ENCODE assay signal across 26 cellular contexts in the genomic region with DNA sequence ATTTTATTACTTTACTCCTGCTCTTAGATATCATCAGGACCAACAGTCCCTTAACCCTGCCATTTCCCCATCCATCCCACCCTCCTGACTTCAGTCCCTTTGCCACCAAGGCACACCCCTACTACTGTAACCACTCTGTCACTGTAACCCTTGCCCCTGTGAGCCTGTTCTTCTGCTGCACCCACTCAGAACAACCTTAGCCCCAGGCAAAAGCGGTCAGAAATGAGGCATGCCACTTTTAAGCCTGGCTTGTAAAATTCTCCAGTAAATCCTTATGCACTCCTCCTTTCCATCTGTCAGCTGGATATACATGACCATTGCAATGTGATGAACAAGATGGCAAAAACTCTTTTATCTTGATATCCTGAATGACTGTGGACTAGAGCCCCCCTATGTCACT.
"Had no signal": no experiment of that assay in that cellular context is flagged by ENCODE, and none has a peak within 500 bp of the region (broad histone marks: within the 10 kb centered on the region; RNA-seq: fewer than 3 reads in every experiment).

No MANE protein-coding gene starts in this region.

- H3K36me3 ChIP-seq: SJSA1 had no signal

- H3K27ac Mint-ChIP-seq: activated CD8-positive, alpha-beta T cell treated with anti-CD3 and anti-CD28 coated beads, Interleukin-2, amount 10 ng/mL, durations not matched to agents 7 days and 5 days; activated naive CD4-positive, alpha-beta T cell treated with anti-CD3 and anti-CD28 coated beads, Interleukin-2, amount 50 U/mL, for 24 hours; activated T-helper 1 cell treated with anti-CD3 and anti-CD28 coated beads, Interleukin-12 subunit alpha, Interleukin-12 subunit beta, Interleukin-2, Interleukin-4 antibody, amounts not matched to agents 30 ng/mL and 10 ng/mL and 1 ng/mL, durations not matched to agents 14 hours and 24 hours and 36 hours; T-helper 2 cell treated with Interferon-gamma antibody and Interleukin-4, amounts not matched to agents 5 μg/mL and 100 μg/mL, for 36 hours; WTC11 had no signal

- H3K4me1 ChIP-seq: SJSA1 had no signal

- H3K4me3 Mint-ChIP-seq: activated CD8-positive, alpha-beta T cell treated with anti-CD3 and anti-CD28 coated beads, Interleukin-2, amount 10 ng/mL, durations not matched to agents 7 days and 5 days; activated naive CD4-positive, alpha-beta T cell treated with anti-CD3 and anti-CD28 coated beads, Interleukin-2, amount 50 U/mL, for 24 hours; activated T-helper 1 cell treated with anti-CD3 and anti-CD28 coated beads, Interleukin-12 subunit alpha, Interleukin-12 subunit beta, Interleukin-2, Interleukin-4 antibody, amounts not matched to agents 30 ng/mL and 10 ng/mL and 1 ng/mL, durations not matched to agents 14 hours and 24 hours and 36 hours; central memory CD8-positive, alpha-beta T cell; T-helper 2 cell treated with Interferon-gamma antibody and Interleukin-4, amounts not matched to agents 5 μg/mL and 100 μg/mL, for 36 hours; WTC11 had no signal

- H3K4me3 ChIP-seq: K562, SJSA1 had no signal

- ATAC-seq: activated CD8-positive, alpha-beta T cell treated with anti-CD3 and anti-CD28 coated beads, Interleukin-2, amount 10 ng/mL, durations not matched to agents 7 days and 5 days; K562; SK-N-SH treated with all-trans-retinoic acid at 6 μM for 48 hours had no signal

- H3K9me3 Mint-ChIP-seq: activated T-helper 1 cell treated with anti-CD3 and anti-CD28 coated beads, Interleukin-12 subunit alpha, Interleukin-12 subunit beta, Interleukin-2, Interleukin-4 antibody, amounts not matched to agents 30 ng/mL and 10 ng/mL and 1 ng/mL, durations not matched to agents 14 hours and 24 hours and 36 hours; central memory CD8-positive, alpha-beta T cell; T-helper 2 cell treated with Interferon-gamma antibody and Interleukin-4, amounts not matched to agents 5 μg/mL and 100 μg/mL, for 36 hours; WTC11 had no signal

- DNase-seq: activated CD4-positive, alpha-beta T cell treated with anti-CD3 and anti-CD28 coated beads for 48 hours; activated CD4-positive, alpha-beta T cell treated with anti-CD3 and anti-CD28 coated beads, Interleukin-2, amount 50 U/mL, for 4 hours; activated CD4-positive, CD25-positive, alpha-beta regulatory T cell treated with anti-CD3 and anti-CD28 coated beads, Interleukin-2, amount 50 U/mL, for 72 hours; activated CD8-positive, alpha-beta memory T cell treated with anti-CD3 and anti-CD28 coated beads, Interleukin-2, amount 50 U/mL, for 48 hours; activated CD8-positive, alpha-beta T cell treated with anti-CD3 and anti-CD28 coated beads, Interleukin-2, amount 10 ng/mL, durations not matched to agents 7 days and 5 days; activated effector memory CD4-positive, alpha-beta T cell treated with Interleukin-2 at 50 U/mL for 16 hours; activated naive CD4-positive, alpha-beta T cell; activated T-cell treated with anti-CD3 and anti-CD28 coated beads, Interleukin-2, amount 50 U/mL, for 1 hour; aorta; Karpas-422; NCI-H1092; NCI-H1417; NCI-H1930; NCI-H2171; NCI-H2227 treated with DMSO at 0.1 percent for 48 hours; NCI-H526; Right ventricle myocardium superior; SW 1271 had no signal

- H3K27me3 Mint-ChIP-seq: activated naive CD4-positive, alpha-beta T cell treated with anti-CD3 and anti-CD28 coated beads, Interleukin-2, amount 50 U/mL, for 24 hours had no signal

- H3K4me1 Mint-ChIP-seq: activated naive CD4-positive, alpha-beta T cell treated with anti-CD3 and anti-CD28 coated beads, Interleukin-2, amount 50 U/mL, for 24 hours; central memory CD8-positive, alpha-beta T cell had no signal

- H3K27ac ChIP-seq: SJSA1 had no signal

- H3K9me3 ChIP-seq: SJSA1 had no signal

- H3K36me3 Mint-ChIP-seq: activated naive CD4-positive, alpha-beta T cell treated with anti-CD3 and anti-CD28 coated beads, Interleukin-2, amount 50 U/mL, for 24 hours; WTC11 had no signal
